In the genomic region with DNA sequence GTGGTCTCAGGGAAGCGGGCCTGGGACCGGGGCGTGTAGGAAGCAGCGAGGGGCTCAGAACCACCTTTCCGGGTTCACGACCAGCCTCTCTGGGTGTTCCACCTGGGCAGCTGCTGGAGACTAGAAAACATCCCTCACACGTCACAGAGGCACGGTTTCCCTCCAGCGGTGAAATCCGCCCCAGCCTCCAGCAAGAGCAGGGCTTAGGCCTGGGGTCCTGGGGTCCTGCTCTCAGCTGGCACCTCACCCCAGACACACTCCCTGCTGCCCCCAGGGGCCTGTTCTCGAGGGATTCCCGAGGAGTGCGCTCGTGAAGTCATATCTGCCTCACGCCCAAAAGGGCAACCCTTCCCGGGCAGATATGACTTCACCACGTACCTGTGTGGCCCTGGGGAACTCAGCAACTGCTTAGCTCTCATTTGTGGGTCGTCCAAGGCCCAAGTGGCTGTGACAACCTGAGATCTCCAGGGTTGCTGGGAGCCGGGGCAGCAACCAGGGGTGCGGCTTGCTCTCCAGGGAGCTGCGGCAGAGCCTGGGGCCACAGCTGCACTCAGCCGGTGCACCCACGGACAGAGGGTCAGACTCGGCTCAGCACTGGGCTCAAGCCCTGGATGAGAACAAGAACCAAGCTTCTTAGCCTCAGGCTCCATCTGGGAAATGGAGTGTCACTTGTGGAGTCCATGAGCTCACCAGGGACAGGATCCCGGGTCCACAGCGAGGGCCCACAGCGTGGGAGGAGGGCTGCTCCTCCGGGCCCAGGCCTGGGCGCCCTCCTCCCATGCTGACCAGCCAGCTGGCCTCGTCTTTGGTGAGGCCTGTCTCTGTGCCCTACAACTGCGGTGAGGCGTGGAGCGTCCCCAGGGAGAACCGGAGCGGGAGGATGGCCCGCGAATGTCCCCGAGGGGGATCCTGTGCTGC, we compare ENCODE assay signal across 10 cellular contexts. TPM values are rescaled to one million over a fixed set of nuclear protein-coding genes. Genes with fewer than 3 reads are reported as not detected.
DNase-seq lines count a peak whose midpoint lies in the region; ATAC-seq and TF ChIP-seq lines count a peak whose summit lies in the region.
"Had no signal": no experiment of that assay in that cellular context is flagged by ENCODE, and none has a peak within 500 bp of the region (broad histone marks: within the 10 kb centered on the region; RNA-seq: fewer than 3 reads in every experiment).

No MANE protein-coding gene starts in this region.

- H3K36me3 Mint-ChIP-seq in activated CD4-positive, alpha-beta T cell treated with anti-CD3 and anti-CD28 coated beads, Interleukin-2, amount 10 ng/mL, durations not matched to agents 24 days and 14 days (ENCODE audit: low read depth): peaks cover 13% of the 10 kb centered on the region

- no peaks in the 10 kb centered on the region for H4K20me1 ChIP-seq in OCI-LY7 (ENCODE audit: insufficient read depth, low read length)
- H4K20me1 ChIP-seq in smooth muscle cell (ENCODE audit: low read depth): no peaks in the 10 kb centered on the region

- H3K27ac ChIP-seq in OCI-LY7 (ENCODE audit: low read depth, low read length, poor library complexity, severe bottlenecking): no peak overlapping the region
- no peak overlapping the region for H3K27ac ChIP-seq in smooth muscle cell (ENCODE audit: low read depth)

- H2AFZ ChIP-seq in OCI-LY7 (ENCODE audit: low read length) (no peak overlapping the region), smooth muscle cell (ENCODE audit: low read depth) (no peak overlapping the region)

- H3K4me2 ChIP-seq in OCI-LY7 (ENCODE audit: low read length) (peak overlapping the region; percentile 92), smooth muscle cell (peak overlapping the region; percentile 100)

- no peaks in the 10 kb centered on the region for H3K9me3 Mint-ChIP-seq in activated CD4-positive, alpha-beta T cell treated with anti-CD3 and anti-CD28 coated beads, Interleukin-2, amount 10 ng/mL, durations not matched to agents 24 days and 14 days

- CTCF ChIA-PET in OCI-LY7 (lab: Charles Lee; ENCODE audit: unreplicated experiment): interaction anchor here (0.5 kb wide), 1 partner anchor 88 kb away, joined by 4 read pairs; no protein-coding TSS in a partner anchor

- no peaks in the 10 kb centered on the region for H3K9me2 ChIP-seq in OCI-LY7 (ENCODE audit: insufficient read depth, low read length)

- no peak for TF ChIP-seq CTCF in OCI-LY7 (conservative IDR thresholded peaks at IDR 0.05; ENCODE audit: low read length)
- TF ChIP-seq CTCF in fibroblast of pulmonary artery (IDR thresholded peaks at IDR 0.05; ENCODE audit: low read length, missing control alignments): no peak
- TF ChIP-seq CTCF in smooth muscle cell (IDR thresholded peaks at IDR 0.05; ENCODE audit: borderline replicate concordance, insufficient read depth, poor library complexity, severe bottlenecking): no peak

- H3K27me3 ChIP-seq in smooth muscle cell (ENCODE audit: low read depth): no peaks in the 10 kb centered on the region

- H3K27me3 Mint-ChIP-seq in activated CD4-positive, alpha-beta T cell treated with anti-CD3 and anti-CD28 coated beads, Interleukin-2, amount 10 ng/mL, durations not matched to agents 24 days and 14 days: peaks cover 9% of the 10 kb centered on the region

- H3F3A ChIP-seq in smooth muscle cell (ENCODE audit: low read depth): peaks cover 18% of the 10 kb centered on the region

- WGBS in smooth muscle cell (ENCODE audit: low lambda C conversion rate): 74% methylated on average over 33 of the region's 38 CpGs

- no peak for DNase-seq in activated CD4-positive, alpha-beta T cell treated with anti-CD3 and anti-CD28 coated beads, Interleukin-2, amount 10 ng/mL, durations not matched to agents 24 days and 14 days
- no peak for DNase-seq in activated CD4-positive, alpha-beta T cell treated with anti-CD3 and anti-CD28 coated beads, Interleukin-2, amount 50 U/mL, for 48 hours
- DNase-seq in OCI-LY7 (ENCODE audit: low spot score): peak; percentile 43
- DNase-seq in fibroblast of pulmonary artery (ENCODE audit: low read depth): no peak
- no peak for DNase-seq in smooth muscle cell (lab: John Stamatoyannopoulos, UW; ENCODE audit: unreplicated experiment)
- DNase-seq in Ammon's horn (ENCODE audit: low spot score): no peak
- DNase-seq: NCI-H2107 had no signal

- no peaks in the 10 kb centered on the region for H3K36me3 ChIP-seq in OCI-LY7 (ENCODE audit: insufficient read depth, low read length)
- H3K36me3 ChIP-seq in smooth muscle cell (ENCODE audit: low read depth): no peaks in the 10 kb centered on the region

- peak overlapping the region; percentile 93 for H3K9ac ChIP-seq in smooth muscle cell (ENCODE audit: low read depth)

- H3K4me3 ChIP-seq in OCI-LY7 (ENCODE audit: low read depth, low read length, poor library complexity, severe bottlenecking) (peak overlapping the region; percentile 71), fibroblast of pulmonary artery (replicated peaks; ENCODE audit: low read depth, low read length) (peak overlapping the region; percentile 66), smooth muscle cell (peak overlapping the region; percentile 87)

- no peaks in the 10 kb centered on the region for H3K9me3 ChIP-seq in OCI-LY7 (ENCODE audit: low read length)
- no peaks in the 10 kb centered on the region for H3K9me3 ChIP-seq in smooth muscle cell (replicated peaks; ENCODE audit: low read depth)

- no peak overlapping the region for H3K27ac Mint-ChIP-seq in activated CD4-positive, alpha-beta T cell treated with anti-CD3 and anti-CD28 coated beads, Interleukin-2, amount 10 ng/mL, durations not matched to agents 24 days and 14 days

- BruUV-seq in OCI-LY7 (replicated peaks; lab: Mats Ljungman, UMichigan): no TSS peak

- H3K4me1 ChIP-seq in OCI-LY7 (ENCODE audit: insufficient read depth, low read length, poor library complexity, severe bottlenecking) (peaks cover 38% of the 10 kb centered on the region), smooth muscle cell (ENCODE audit: low read depth) (peaks cover 8% of the 10 kb centered on the region)

- H3K4me3 Mint-ChIP-seq in activated CD4-positive, alpha-beta T cell treated with anti-CD3 and anti-CD28 coated beads, Interleukin-2, amount 10 ng/mL, durations not matched to agents 24 days and 14 days: peak overlapping the region; percentile 77

- POLR2A ChIA-PET in OCI-LY7 (lab: Charles Lee): interaction anchor here (1.0 kb wide), 1 partner anchor 87 kb away, joined by 3 read pairs; no protein-coding TSS in a partner anchor

- no peak for ATAC-seq in HG03520 (IDR thresholded peaks at IDR 0.05; ENCODE audit: unreplicated experiment)
- ATAC-seq in GM21515 (IDR thresholded peaks at IDR 0.05; ENCODE audit: unreplicated experiment): no peak

- H3K79me2 ChIP-seq in OCI-LY7 (ENCODE audit: insufficient read depth, low read depth, low read length) (no peaks in the 10 kb centered on the region), smooth muscle cell (ENCODE audit: low read depth) (no peaks in the 10 kb centered on the region)

- H3K4me1 Mint-ChIP-seq in activated CD4-positive, alpha-beta T cell treated with anti-CD3 and anti-CD28 coated beads, Interleukin-2, amount 10 ng/mL, durations not matched to agents 24 days and 14 days: peaks cover 12% of the 10 kb centered on the region

- intact Hi-C loops in activated CD4-positive, alpha-beta T cell treated with anti-CD3 and anti-CD28 coated beads, Interleukin-2, amount 10 ng/mL, durations not matched to agents 24 days and 14 days (cut with micrococcal nuclease): no loop called here
- intact Hi-C loops in OCI-LY7 (cut with micrococcal nuclease; ENCODE audit: unreplicated experiment): loop anchor here (5.0 kb wide), 1 partner anchor 73 kb away; a partner anchor contains a TSS

RNA-seq across cellular contexts. Expression of a gene that starts 0.7 kb away (rescaled TPM):
- total RNA-seq in activated CD4-positive, alpha-beta T cell treated with anti-CD3 and anti-CD28 coated beads, Interleukin-2, amount 10 ng/mL, durations not matched to agents 24 days and 14 days: 0.12 and 0.16 TPM in 2 replicates
- 0.15 and 0.41 TPM in 2 replicates for total RNA-seq in OCI-LY7 (2014; rRNA removed; shearing (Covaris generic))
- total RNA-seq in OCI-LY7 (2022) (2.1 and 3.0 TPM in 2 replicates), smooth muscle cell (0.72 and 2.5 TPM in 2 replicates)
- polyA plus RNA-seq in smooth muscle cell: 2.2 and 3.6 TPM in 2 replicates
- total RNA-seq: H4 had no signal

RNA-seq across cellular contexts. Expression of a gene that starts 7.1 kb away (rescaled TPM):
- total RNA-seq in activated CD4-positive, alpha-beta T cell treated with anti-CD3 and anti-CD28 coated beads, Interleukin-2, amount 10 ng/mL, durations not matched to agents 24 days and 14 days: not detected in 2 replicates
- not detected in 2 replicates for total RNA-seq in OCI-LY7 (2014; rRNA removed; shearing (Covaris generic))
- total RNA-seq in OCI-LY7 (2022) (0.42 TPM in 1 of 2 replicates, not detected in the other), smooth muscle cell (not detected in 2 replicates)
- 0.19 TPM in 1 of 2 replicates, not detected in the other for polyA plus RNA-seq in smooth muscle cell
- total RNA-seq: H4 had no signal

RNA-seq across cellular contexts. Expression of a gene that starts 17.4 kb away (rescaled TPM):
- 0.19 and 0.35 TPM in 2 replicates for total RNA-seq in activated CD4-positive, alpha-beta T cell treated with anti-CD3 and anti-CD28 coated beads, Interleukin-2, amount 10 ng/mL, durations not matched to agents 24 days and 14 days
- 0.05 and 0.13 TPM in 2 replicates for total RNA-seq in OCI-LY7 (2014; rRNA removed; shearing (Covaris generic))
- total RNA-seq in OCI-LY7 (2022): 1.8 and 2.0 TPM in 2 replicates
- 0.09 TPM in 1 of 2 replicates, not detected in the other for total RNA-seq in smooth muscle cell
- polyA plus RNA-seq in smooth muscle cell: 0.05 and 0.15 TPM in 2 replicates
- total RNA-seq: H4 had no signal

RNA-seq across cellular contexts. Expression of a gene that starts 19.4 kb away (rescaled TPM):
- 13.7 and 15.9 TPM in 2 replicates for total RNA-seq in activated CD4-positive, alpha-beta T cell treated with anti-CD3 and anti-CD28 coated beads, Interleukin-2, amount 10 ng/mL, durations not matched to agents 24 days and 14 days
- total RNA-seq in OCI-LY7 (2014; rRNA removed; shearing (Covaris generic)): 3.6 and 6.5 TPM in 2 replicates
- total RNA-seq in OCI-LY7 (2022) (8.3 and 8.6 TPM in 2 replicates), smooth muscle cell (9.8 and 13.8 TPM in 2 replicates)
- polyA plus RNA-seq in smooth muscle cell: 3.0 and 4.3 TPM in 2 replicates

RNA-seq across cellular contexts. Expression of a gene that starts 34.1 kb away (rescaled TPM):
- 125 and 130 TPM in 2 replicates for total RNA-seq in activated CD4-positive, alpha-beta T cell treated with anti-CD3 and anti-CD28 coated beads, Interleukin-2, amount 10 ng/mL, durations not matched to agents 24 days and 14 days
- 16.5 and 34.9 TPM in 2 replicates for total RNA-seq in OCI-LY7 (2014; rRNA removed; shearing (Covaris generic))
- total RNA-seq in OCI-LY7 (2022) (117 and 126 TPM in 2 replicates), smooth muscle cell (97.7 and 118 TPM in 2 replicates)
- polyA plus RNA-seq in smooth muscle cell: 365 and 418 TPM in 2 replicates
